Comparison of ENCODE assay signal across 9 cellular contexts in the genomic region with DNA sequence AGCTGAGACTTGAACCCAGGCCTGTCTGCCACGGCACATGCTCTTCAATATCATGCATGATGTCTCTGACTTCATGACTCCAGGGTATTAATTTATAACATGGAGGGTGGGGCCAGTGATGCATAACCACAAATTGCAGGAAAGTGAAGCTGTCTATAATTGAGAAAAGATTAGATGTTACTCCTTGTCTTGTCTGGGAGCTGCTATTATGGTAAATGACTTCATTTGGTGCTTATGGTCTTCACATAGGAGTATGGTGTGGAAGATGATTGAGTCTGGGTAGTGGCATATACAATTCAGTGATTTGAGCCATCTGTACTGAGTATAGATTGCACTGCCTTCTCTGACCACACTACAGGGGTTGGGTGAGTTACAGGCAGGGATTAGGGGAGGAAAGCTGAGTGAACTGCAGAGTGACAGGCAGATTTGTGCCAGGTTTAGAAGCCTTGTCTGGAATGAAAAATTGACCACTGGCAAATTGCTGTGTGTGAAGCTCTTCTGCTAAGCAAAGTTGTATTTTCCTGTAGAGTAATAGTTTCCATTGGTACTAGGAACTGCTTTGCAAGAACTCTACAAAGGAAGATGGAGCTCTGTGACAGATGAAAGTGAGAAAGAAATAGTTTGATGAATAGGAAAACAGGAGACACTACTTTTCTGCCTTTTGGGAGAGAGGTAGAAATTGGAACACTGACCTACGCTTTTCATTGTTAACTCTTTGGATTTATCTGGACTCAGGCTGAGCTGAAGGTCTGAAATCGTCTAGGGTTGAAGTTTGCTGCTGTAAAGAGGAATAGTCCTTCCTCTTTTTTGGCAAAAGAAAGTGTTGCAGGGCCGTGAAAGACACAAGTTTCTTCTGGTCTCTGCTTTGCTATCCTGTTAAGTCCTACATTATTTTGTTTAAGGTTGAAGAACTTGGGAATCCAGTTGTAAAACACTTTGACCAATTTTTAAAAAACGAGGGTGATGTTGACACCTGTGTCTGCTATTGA. TPM values are rescaled to one million over a fixed set of nuclear protein-coding genes. Genes with fewer than 3 reads are reported as not detected.
DNase-seq lines count a peak whose midpoint lies in the region; FAIRE-seq and TF ChIP-seq lines count a peak whose summit lies in the region.
"Had no signal": no experiment of that assay in that cellular context is flagged by ENCODE, and none has a peak within 500 bp of the region (broad histone marks: within the 10 kb centered on the region; RNA-seq: fewer than 3 reads in every experiment).

No MANE protein-coding gene starts in this region.

- DNase-seq in AG10803 (ENCODE audit: low read depth) (no peak), GM12891 (ENCODE audit: insufficient read length, low spot score) (no peak), fibroblast of mammary gland (ENCODE audit: low read depth) (peak; percentile 43), SW 1271 (lab: John Stamatoyannopoulos, UW) (no peak), urothelium cell line (ENCODE audit: low spot score) (no peak)
- DNase-seq in effector CD8-positive, alpha-beta T cell (lab: John Stamatoyannopoulos, UW), result no peak
- no peak for DNase-seq in effector CD4-positive, alpha-beta T cell
- DNase-seq: gastrocnemius medialis had no signal

- no peaks in the 10 kb centered on the region for H3K9me2 ChIP-seq in SU-DHL-6 (replicated peaks; ENCODE audit: insufficient read depth, low read length)

- H3K36me3 ChIP-seq in SU-DHL-6 (ENCODE audit: low read length), result no peaks in the 10 kb centered on the region
- H3K36me3 ChIP-seq: gastrocnemius medialis had no signal

- TF ChIP-seq CTCF in AG10803 (conservative IDR thresholded peaks at IDR 0.05; ENCODE audit: low read length) (peak; percentile 12; the same call in 1 of the 2 replicates), SU-DHL-6 (IDR thresholded peaks at IDR 0.05; ENCODE audit: insufficient read depth, low read length, poor library complexity, severe bottlenecking) (no peak), fibroblast of mammary gland (conservative IDR thresholded peaks at IDR 0.05; ENCODE audit: control insufficient read depth, insufficient read depth, low read depth, low read length) (no peak)

- H2AFZ ChIP-seq in SU-DHL-6 (ENCODE audit: low read depth, low read length, severe bottlenecking), result no peak overlapping the region

- FAIRE-seq in GM12891 (lab: Jason Lieb, UNC) (peak; percentile 38), urothelium cell line (lab: Jason Lieb, UNC) (no peak)

- H3K27me3 ChIP-seq in SU-DHL-6 (ENCODE audit: low read length), result no peaks in the 10 kb centered on the region
- H3K27me3 ChIP-seq: gastrocnemius medialis had no signal

- H3K27ac ChIP-seq in SU-DHL-6 (ENCODE audit: low read depth, low read length), result no peak overlapping the region
- H3K27ac ChIP-seq: gastrocnemius medialis had no signal

- TF ChIP-seq POLR2A in GM12891 (IDR thresholded peaks at IDR 0.05; ENCODE audit: low read depth, low read length), result no peak

- H3K9ac ChIP-seq in SU-DHL-6 (ENCODE audit: low read length), result peak overlapping the region; percentile 86; the same call in 1 of the 2 replicates

- H3K79me2 ChIP-seq in SU-DHL-6 (ENCODE audit: insufficient read depth, low read length), result peaks cover 77% of the 10 kb centered on the region

- peaks cover 19% of the 10 kb centered on the region; the same call in 1 of the 2 replicates for H4K20me1 ChIP-seq in SU-DHL-6 (ENCODE audit: low read depth, low read length)

- peak overlapping the region; percentile 81 for H3K4me2 ChIP-seq in SU-DHL-6 (ENCODE audit: low read depth, low read length, poor library complexity, severe bottlenecking)

- H3F3A ChIP-seq in SU-DHL-6 (ENCODE audit: insufficient read depth), result no peaks in the 10 kb centered on the region

- H3K4me3 ChIP-seq in AG10803 (ENCODE audit: low read length) (peak overlapping the region; percentile 13; the same call in 1 of the 2 replicates), SU-DHL-6 (ENCODE audit: insufficient read depth, low read length, poor library complexity, severe bottlenecking) (peak overlapping the region; percentile 86), fibroblast of mammary gland (ENCODE audit: control insufficient read depth, low read depth, low read length) (peak overlapping the region; percentile 98)
- H3K4me3 ChIP-seq: gastrocnemius medialis had no signal

- H3K9me3 ChIP-seq in SU-DHL-6 (ENCODE audit: insufficient read depth, low read length), result no peaks in the 10 kb centered on the region
- H3K9me3 ChIP-seq: gastrocnemius medialis had no signal

TF ChIP-seq in GM12891, 5 proteins besides CTCF, POLR2A, EP300 and RAD21:
- TF ChIP-seq TAF1 (IDR thresholded peaks at IDR 0.05; ENCODE audit: low read depth, low read length), result no peak
- no peak for TF ChIP-seq POLR2AphosphoS5 (IDR thresholded peaks at IDR 0.05; ENCODE audit: low read depth, low read length)
- no peak for TF ChIP-seq PAX5 (IDR thresholded peaks at IDR 0.05; ENCODE audit: insufficient read depth, low read length, severe bottlenecking)
- TF ChIP-seq POU2F2 (IDR thresholded peaks at IDR 0.05; ENCODE audit: low read depth, low read length), result no peak
- peak; percentile 38; the same call in 1 of the 2 replicates for TF ChIP-seq SPI1 (IDR thresholded peaks at IDR 0.05; ENCODE audit: low read depth, low read length)
TF ChIP-seq in GM12891: peak in this region for 1.

RNA-seq across cellular contexts. Expression of gene SND1, which starts 2.7 kb away (rescaled TPM):
- polyA plus RNA-seq in GM12891 (2012; ENCODE audit: low read depth, missing spikeins), result 138 TPM

RNA-seq across cellular contexts. Expression of gene PAX4, which starts 36.8 kb away (rescaled TPM):
- polyA plus RNA-seq in GM12891 (2012; ENCODE audit: low read depth, missing spikeins), result 0.05 TPM

Comparison
In these comparisons a context has a peak if more than half of its experiments do, and no peak if none do; other contexts are left out.
1. H3K4me3 ChIP-seq: peak in every context shown above with its lines; median percentile 98 in fibroblast of mammary gland; 86 in SU-DHL-6; 13 in AG10803.